In genomic region chr11:62423012-62423411, GRCh38 we compare ENCODE assay signal across 24 cellular contexts. TPM values are rescaled to one million over a fixed set of nuclear protein-coding genes. Genes with fewer than 3 reads are reported as not detected.
A peak's percentile ranks its signal among the peaks of the same experiment; 100 is the strongest.
DNase-seq lines count a peak whose midpoint lies in the region; ATAC-seq, FAIRE-seq and TF ChIP-seq lines count a peak whose summit lies in the region.
"Had no signal": no experiment of that assay in that cellular context is flagged by ENCODE, and none has a peak within 500 bp of the region (broad histone marks: within the 10 kb centered on the region; RNA-seq: fewer than 3 reads in every experiment).

No MANE protein-coding gene starts in this region.

- H3K27me3 ChIP-seq in NT2/D1 (ENCODE audit: insufficient read depth, insufficient read length) (no peaks in the 10 kb centered on the region), sigmoid colon (no peaks in the 10 kb centered on the region)
- H3K27me3 ChIP-seq in CD8-positive, alpha-beta T cell (ENCODE audit: insufficient read depth, low read length) = no peaks in the 10 kb centered on the region
- H3K27me3 ChIP-seq in CD4-positive, alpha-beta memory T cell (ENCODE audit: insufficient read depth, low read length) = no peaks in the 10 kb centered on the region

- no peak overlapping the region for H3K27ac Mint-ChIP-seq in endothelial cell (ENCODE audit: unreplicated experiment)
- no peak overlapping the region for H3K27ac Mint-ChIP-seq in CD8-positive, alpha-beta T cell
- H3K27ac Mint-ChIP-seq in CD4-positive, alpha-beta memory T cell = no peak overlapping the region
- H3K27ac Mint-ChIP-seq: GM23338 had no signal

- no peaks in the 10 kb centered on the region for H3K9me3 ChIP-seq in NT2/D1 (ENCODE audit: insufficient read depth, low read length)
- H3K9me3 ChIP-seq in sigmoid colon = no peaks in the 10 kb centered on the region
- no peaks in the 10 kb centered on the region for H3K9me3 ChIP-seq in CD8-positive, alpha-beta T cell (ENCODE audit: low read length)
- H3K9me3 ChIP-seq in CD4-positive, alpha-beta memory T cell (ENCODE audit: control insufficient read depth in 1 of 2, low read length in 2 of 2) = no peaks in the 10 kb centered on the region

- no peak for TF ChIP-seq POLR2A in sigmoid colon (IDR thresholded peaks at IDR 0.05)

- POLR2A ChIA-PET in CD8-positive, alpha-beta T cell (lab: Charles Lee) = no interaction called here
- POLR2A ChIA-PET in CD4-positive, alpha-beta memory T cell (lab: Charles Lee; ENCODE audit: partially characterized antibody) = interaction anchor here (2.9 kb wide), 1 partner anchor 151 kb away, joined by 13 read pairs; the partner anchor contains the start of gene EEF1G

- ATAC-seq in HG03354 (IDR thresholded peaks at IDR 0.05; ENCODE audit: poor library complexity, severe bottlenecking, unreplicated experiment) = no peak
- ATAC-seq in CD8-positive, alpha-beta T cell = no peak
- ATAC-seq: GM12878, GM23338, HCT116, PC-3 had no signal

- FAIRE-seq in G401.6 (lab: Jason Lieb, UNC) = peak; percentile 65
- FAIRE-seq: GM12878 had no signal

- H3K27ac ChIP-seq in sigmoid colon = peak overlapping the region in 3 of 4 donors; percentile 77 to 81 (median 81)
- no peak overlapping the region for H3K27ac ChIP-seq in CD8-positive, alpha-beta T cell (ENCODE audit: low read depth, low read length)
- no peak overlapping the region for H3K27ac ChIP-seq in CD4-positive, alpha-beta memory T cell (ENCODE audit: low read depth, low read length)
- H3K27ac ChIP-seq: C4-2B, RWPE1 had no signal

- no peak for TF ChIP-seq EP300 in sigmoid colon (IDR thresholded peaks at IDR 0.05)

- H3K9me3 Mint-ChIP-seq in endothelial cell (ENCODE audit: unreplicated experiment) = no peaks in the 10 kb centered on the region
- H3K9me3 Mint-ChIP-seq in CD8-positive, alpha-beta T cell = no peaks in the 10 kb centered on the region
- no peaks in the 10 kb centered on the region for H3K9me3 Mint-ChIP-seq in CD4-positive, alpha-beta memory T cell
- H3K9me3 Mint-ChIP-seq: GM23338 had no signal

- TF ChIP-seq CTCF in endothelial cell (IDR thresholded peaks at IDR 0.05; ENCODE audit: unreplicated experiment) (no peak), sigmoid colon (IDR thresholded peaks at IDR 0.05) (no peak)
- TF ChIP-seq CTCF in CD8-positive, alpha-beta T cell (IDR thresholded peaks at IDR 0.05) = no peak

- CTCF ChIA-PET in CD8-positive, alpha-beta T cell (lab: Charles Lee) = interaction anchor here (0.6 to 10.1 kb wide), 10 partner anchors 12 to 271 kb away, joined by 3 to 177 read pairs (median 18); no protein-coding TSS in a partner anchor
- CTCF ChIA-PET in CD4-positive, alpha-beta memory T cell (lab: Charles Lee; ENCODE audit: partially characterized antibody) = interaction anchor here (0.8 to 14.0 kb wide), 12 partner anchors 12 to 272 kb away, joined by 3 to 405 read pairs (median 5); partner anchors contain the start of genes ASRGL1, EEF1G and LBHD1

- peak overlapping the region; percentile 18 for H3K4me3 Mint-ChIP-seq in endothelial cell (ENCODE audit: unreplicated experiment)
- H3K4me3 Mint-ChIP-seq in CD8-positive, alpha-beta T cell = no peak overlapping the region
- H3K4me3 Mint-ChIP-seq in CD4-positive, alpha-beta memory T cell = no peak overlapping the region
- H3K4me3 Mint-ChIP-seq: GM23338 had no signal

- 60 to 82% methylated on average over 4 of the region's 4 CpGs for WGBS in sigmoid colon, 2 donors

- H3K4me3 ChIP-seq in NT2/D1 (ENCODE audit: insufficient read length, low read depth) (no peak overlapping the region), sigmoid colon (no peak overlapping the region)
- H3K4me3 ChIP-seq in CD8-positive, alpha-beta T cell (ENCODE audit: low read depth, low read length) = no peak overlapping the region
- H3K4me3 ChIP-seq in CD4-positive, alpha-beta memory T cell (ENCODE audit: low read length in 2 of 2) = no peak overlapping the region
- H3K4me3 ChIP-seq: GM12878, GM23338 had no signal

- DNase-seq in NT2/D1 (ENCODE audit: low read depth, low spot score) (no peak), endothelial cell (ENCODE audit: low spot score) (no peak), sigmoid colon (no peak), NCI-H128 (lab: John Stamatoyannopoulos, UW; ENCODE audit: unreplicated experiment) (no peak)
- DNase-seq in CD8-positive, alpha-beta T cell = no peak
- no peak for DNase-seq in CD4-positive, alpha-beta memory T cell
- DNase-seq: AML-193, DMS153, KG1, NCI-H1417, NCI-H187, NCI-H2107, NCI-H510A treated with DMSO at 0.1 percent for 48 hours, NCI-H774, PC-3, SIG-M5 had no signal

- H3K36me3 ChIP-seq in NT2/D1 (ENCODE audit: insufficient read depth, insufficient read length, low read length) (no peaks in the 10 kb centered on the region), sigmoid colon (no peaks in the 10 kb centered on the region)
- no peaks in the 10 kb centered on the region for H3K36me3 ChIP-seq in CD8-positive, alpha-beta T cell (ENCODE audit: insufficient read depth, low read length)
- H3K36me3 ChIP-seq in CD4-positive, alpha-beta memory T cell (ENCODE audit: insufficient read depth, low read length) = no peaks in the 10 kb centered on the region

- peaks cover 23% of the 10 kb centered on the region for H3K4me1 Mint-ChIP-seq in endothelial cell (ENCODE audit: unreplicated experiment)
- H3K4me1 Mint-ChIP-seq in CD8-positive, alpha-beta T cell (ENCODE audit: low read depth) = peaks cover 28% of the 10 kb centered on the region
- H3K4me1 Mint-ChIP-seq in CD4-positive, alpha-beta memory T cell = peaks cover 17 to 26% (median 21%) of the 10 kb centered on the region in 4 donors

- H3K4me1 ChIP-seq in NT2/D1 (ENCODE audit: insufficient read depth, insufficient read length) (peaks cover 8% of the 10 kb centered on the region), sigmoid colon (peaks cover 0 to 93% (median 76%) of the 10 kb centered on the region in 4 donors)
- peaks cover 22% of the 10 kb centered on the region for H3K4me1 ChIP-seq in CD8-positive, alpha-beta T cell (ENCODE audit: insufficient read depth, low read length)
- H3K4me1 ChIP-seq in CD4-positive, alpha-beta memory T cell (ENCODE audit: insufficient read depth, low read length) = peaks cover 29% of the 10 kb centered on the region

- H3K36me3 Mint-ChIP-seq in endothelial cell (ENCODE audit: low read depth, unreplicated experiment) = no peaks in the 10 kb centered on the region
- no peaks in the 10 kb centered on the region for H3K36me3 Mint-ChIP-seq in CD8-positive, alpha-beta T cell
- H3K36me3 Mint-ChIP-seq in CD4-positive, alpha-beta memory T cell = no peaks in the 10 kb centered on the region

- intact Hi-C loops in sigmoid colon (cut with DNase I) = loop anchor here (2.0 to 5.0 kb wide), 3 partner anchors 28 to 139 kb away; no protein-coding TSS in a partner anchor
- intact Hi-C loops in CD8-positive, alpha-beta T cell (cut with DNase I, micrococcal nuclease) = loop anchor here in 1 of 2 experiments (10.0 kb wide), 1 partner anchor 62 kb away; no protein-coding TSS in a partner anchor
- intact Hi-C loops in CD4-positive, alpha-beta memory T cell (cut with micrococcal nuclease) = loop anchor here (5.0 kb wide), 1 partner anchor 254 kb away; the partner anchor contains the start of gene UBXN1

- H3K9ac ChIP-seq in NT2/D1 (ENCODE audit: insufficient read length, low read depth) = peak overlapping the region; percentile 52

- peaks cover 4% of the 10 kb centered on the region for H3K27me3 Mint-ChIP-seq in endothelial cell (ENCODE audit: unreplicated experiment)
- no peaks in the 10 kb centered on the region for H3K27me3 Mint-ChIP-seq in CD8-positive, alpha-beta T cell (ENCODE audit: low read depth)
- no peaks in the 10 kb centered on the region for H3K27me3 Mint-ChIP-seq in CD4-positive, alpha-beta memory T cell

RNA-seq across cellular contexts. Expression of gene SCGB1A1, which starts 4.2 kb away (rescaled TPM):
- 0.72 TPM for total RNA-seq in endothelial cell (ENCODE audit: unreplicated experiment)
- not detected for total RNA-seq in sigmoid colon
- polyA plus RNA-seq in sigmoid colon = 10 to 100 TPM in 1 of 3 donors, not detected in 2; 11.4 TPM
- total RNA-seq in CD8-positive, alpha-beta T cell = not detected
- total RNA-seq in CD4-positive, alpha-beta memory T cell = not detected
- not detected for polyA plus RNA-seq in CD4-positive, alpha-beta memory T cell
- total RNA-seq: Daoy, GM12878, GM23338, PC-3 had no signal
- polyA plus RNA-seq: GM12878, GM23338 had no signal

Comparison
In these comparisons a context has a peak if more than half of its experiments do, and no peak if none do; other contexts are left out.
1. H3K27ac ChIP-seq: peak in sigmoid colon (3 of 4); none in CD8-positive, alpha-beta T cell (single experiment) and CD4-positive, alpha-beta memory T cell (single experiment).